Comparison of ENCODE assay signal across 29 cellular contexts in the genomic region with DNA sequence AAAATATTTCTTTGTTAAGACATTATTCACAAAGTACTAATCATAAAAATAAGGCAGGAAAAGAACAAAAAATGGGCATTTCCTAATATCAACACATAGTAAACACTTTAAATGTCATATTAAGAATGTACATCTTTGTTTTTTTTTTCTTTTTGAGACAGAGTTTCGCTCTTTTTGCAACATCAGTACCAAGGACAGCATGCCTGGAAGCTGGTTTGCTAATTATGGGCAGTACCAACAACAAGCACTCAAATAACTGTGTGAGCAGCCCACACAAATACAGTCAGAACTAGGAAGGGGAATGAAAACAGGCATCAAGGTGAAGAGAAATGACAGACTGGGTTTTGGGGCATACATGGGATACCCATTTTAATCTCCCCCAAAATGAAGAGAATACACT.
"Had no signal": no experiment of that assay in that cellular context is flagged by ENCODE, and none has a peak within 500 bp of the region (broad histone marks: within the 10 kb centered on the region; RNA-seq: fewer than 3 reads in every experiment).

No MANE protein-coding gene starts in this region.

- H3K27me3 ChIP-seq: adrenal gland, body of pancreas, Peyer's patch, SJCRH30 had no signal

- H3K9me3 ChIP-seq: adrenal gland, body of pancreas, Peyer's patch, SJCRH30 had no signal

- DNase-seq: activated B cell treated with CpG ODN at 0.5 μM for 24 hours; activated CD4-positive, alpha-beta T cell treated with anti-CD3 and anti-CD28 coated beads for 1 hour; activated CD4-positive, alpha-beta T cell treated with anti-CD3 and anti-CD28 coated beads, Interleukin-2, amount 10 ng/mL, durations not matched to agents 24 days and 14 days; activated CD4-positive, alpha-beta T cell treated with anti-CD3 and anti-CD28 coated beads, Interleukin-2, amount 50 U/mL, for 48 hours; activated CD8-positive, alpha-beta memory T cell treated with anti-CD3 and anti-CD28 coated beads, Interleukin-2, amount 10 ng/mL, durations not matched to agents 7 days and 5 days; activated gamma-delta T cell treated with Interleukin-2 at 50 U/mL for 16 hours; activated naive CD4-positive, alpha-beta T cell treated with anti-CD3 and anti-CD28 coated beads, Interleukin-2, amount 10 ng/mL, durations not matched to agents 7 days and 5 days; activated naive CD8-positive, alpha-beta T cell treated with anti-CD3 and anti-CD28 coated beads for 36 hours; activated T-cell treated with anti-CD3 and anti-CD28 coated beads, Interleukin-2, amount 50 U/mL, for 48 hours; adrenal gland; anterior cingulate cortex; body of pancreas; central memory CD4-positive, alpha-beta T cell; NCI-H1092; NCI-H1417; NCI-H2029; NCI-H2107; NCI-H510A treated with DMSO at 0.1 percent for 48 hours; NCI-H69; NK-92 treated with Interleukin-12 subunit alpha and Interleukin-12 subunit beta, amount 100 ng/mL, for 24 hours; OCI-M1; Peyer's patch; Right ventricle myocardium superior; SJCRH30; T-helper 17 cell; T-helper 9 cell had no signal

- H3K36me3 ChIP-seq: adrenal gland, Peyer's patch, SJCRH30 had no signal

- H3K4me3 ChIP-seq: adrenal gland, body of pancreas, coronary artery, Peyer's patch, SJCRH30 had no signal

- H3K27ac ChIP-seq: adrenal gland, body of pancreas, coronary artery, Peyer's patch, RWPE1, SJCRH30 had no signal

- H3K4me1 ChIP-seq: adrenal gland, body of pancreas, Peyer's patch, SJCRH30 had no signal

- ATAC-seq: activated CD8-positive, alpha-beta memory T cell treated with anti-CD3 and anti-CD28 coated beads, Interleukin-2, amount 10 ng/mL, durations not matched to agents 7 days and 5 days; activated T-helper 17 cell treated with anti-CD3 and anti-CD28 coated beads, Interleukin-2, amount 50 U/mL, for 72 hours; body of pancreas; T-helper 17 cell had no signal
